In the genomic region with DNA sequence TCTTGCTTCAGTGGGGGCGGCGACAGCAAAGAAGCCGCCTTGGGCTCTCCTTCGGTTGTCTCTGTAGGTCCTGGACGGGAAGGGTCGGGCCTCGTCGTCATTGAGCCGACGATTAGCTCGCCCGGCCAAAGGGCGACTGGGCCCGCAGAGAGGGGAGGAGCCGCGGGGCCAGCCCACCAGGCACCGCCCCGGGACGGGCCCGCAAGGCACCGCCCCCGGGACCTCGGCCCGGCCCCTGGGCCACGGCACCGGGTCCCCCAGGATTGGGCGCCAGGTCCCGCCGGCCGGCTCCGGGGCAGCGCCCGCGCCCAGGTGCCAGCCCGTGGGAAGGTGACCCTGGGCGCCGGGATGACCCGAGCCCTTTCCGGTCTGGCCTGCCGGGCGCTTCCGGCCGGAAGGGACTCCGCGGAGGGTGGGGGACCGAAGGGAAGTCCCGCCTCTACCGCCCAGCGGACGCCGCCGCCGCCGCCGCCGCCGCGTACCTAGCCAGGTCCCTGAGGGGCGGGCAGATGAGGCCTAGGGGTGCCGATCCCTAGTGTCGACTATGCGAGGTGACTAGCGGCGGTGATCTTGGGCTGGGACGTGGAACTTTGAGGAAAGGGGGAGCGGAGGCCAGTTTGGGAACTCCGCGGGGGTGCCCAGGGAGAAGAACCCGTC, we compare ENCODE assay signal across 8 cellular contexts.
A peak's percentile ranks its signal among the peaks of the same experiment; 100 is the strongest.
DNase-seq lines count a peak whose midpoint lies in the region; ATAC-seq and TF ChIP-seq lines count a peak whose summit lies in the region.

A gene (minus strand): TSS at position 371 of the 657 bp plus-strand sequence. CDS start 524 bp downstream, outside the sequence.
A gene with protein sequence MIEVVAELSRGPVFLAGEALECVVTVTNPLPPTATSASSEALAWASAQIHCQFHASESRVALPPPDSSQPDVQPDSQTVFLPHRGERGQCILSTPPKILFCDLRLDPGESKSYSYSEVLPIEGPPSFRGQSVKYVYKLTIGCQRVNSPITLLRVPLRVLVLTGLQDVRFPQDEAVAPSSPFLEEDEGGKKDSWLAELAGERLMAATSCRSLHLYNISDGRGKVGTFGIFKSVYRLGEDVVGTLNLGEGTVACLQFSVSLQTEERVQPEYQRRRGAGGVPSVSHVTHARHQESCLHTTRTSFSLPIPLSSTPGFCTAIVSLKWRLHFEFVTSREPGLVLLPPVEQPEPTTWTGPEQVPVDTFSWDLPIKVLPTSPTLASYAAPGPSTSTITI (plus strand): TSS at position 430 of the 657 bp plus-strand sequence. CDS start 469 bp downstream, outside the sequence.

- no peaks in the 10 kb centered on the region for H3F3A ChIP-seq in OCI-LY1 (ENCODE audit: insufficient read depth, low read length)

- H2AFZ ChIP-seq in OCI-LY1 (ENCODE audit: low read length): no peak within 1 kb of the TSS

- H3K36me3 Mint-ChIP-seq in activated T-cell treated with anti-CD3 and anti-CD28 coated beads, Interleukin-2, amount 50 U/mL, for 24 hours (ENCODE audit: low read depth): peaks cover 83% of the 10 kb centered on the region

- H3K4me2 ChIP-seq in OCI-LY1 (ENCODE audit: low read length): peak within 1 kb of the TSS; percentile 79

- H3K79me2 ChIP-seq in OCI-LY1 (ENCODE audit: insufficient read depth, low read length): peaks cover 29% of the 10 kb centered on the region

- H3K4me3 Mint-ChIP-seq in activated T-cell treated with anti-CD3 and anti-CD28 coated beads, Interleukin-2, amount 50 U/mL, for 24 hours: peak within 1 kb of the TSS; percentile 91

- peaks cover 36% of the 10 kb centered on the region for H3K4me1 ChIP-seq in OCI-LY1 (ENCODE audit: insufficient read depth, low read length, severe bottlenecking)

- H3K27me3 Mint-ChIP-seq in activated T-cell treated with anti-CD3 and anti-CD28 coated beads, Interleukin-2, amount 50 U/mL, for 24 hours: no peaks in the 10 kb centered on the region

- H3K4me3 ChIP-seq in OCI-LY1 (ENCODE audit: low read depth, low read length, poor library complexity, severe bottlenecking): peak within 1 kb of the TSS; percentile 76

- no peaks in the 10 kb centered on the region for H3K27me3 ChIP-seq in OCI-LY1 (ENCODE audit: insufficient read depth, low read length)

- no peaks in the 10 kb centered on the region for H3K9me3 Mint-ChIP-seq in activated T-cell treated with anti-CD3 and anti-CD28 coated beads, Interleukin-2, amount 50 U/mL, for 24 hours

- no peaks in the 10 kb centered on the region for H3K9me2 ChIP-seq in OCI-LY1 (ENCODE audit: low read depth, low read length)

- TF ChIP-seq CTCF in OCI-LY1 (IDR thresholded peaks at IDR 0.05; ENCODE audit: low read length): no peak

- DNase-seq in CMK (ENCODE audit: low read depth) (peak; percentile 60), epithelial cell of prostate (ENCODE audit: low read depth, low spot score) (no peak), middle frontal gyrus (ENCODE audit: extremely low spot score, low spot score) (peak; percentile 53)
- DNase-seq in activated T-cell treated with anti-CD3 and anti-CD28 coated beads, Interleukin-2, amount 50 U/mL, for 24 hours: peak; percentile 86
- peak; percentile 36 to 58 (median 49) for DNase-seq in stimulated activated naive CD4-positive, alpha-beta T cell (lab: John Stamatoyannopoulos, UW)

- H3K9ac ChIP-seq in OCI-LY1 (ENCODE audit: low read length): peak within 1 kb of the TSS; percentile 75

- ATAC-seq in GM19455 (IDR thresholded peaks at IDR 0.05; ENCODE audit: unreplicated experiment) (peak; percentile 71), HG03565 (IDR thresholded peaks at IDR 0.05; ENCODE audit: unreplicated experiment) (peak; percentile 58)

- H3K36me3 ChIP-seq in OCI-LY1 (ENCODE audit: insufficient read depth, low read length): peaks cover 31% of the 10 kb centered on the region; the same call in 1 of the 2 replicates

- H3K27ac ChIP-seq in OCI-LY1 (ENCODE audit: low read depth, low read length, poor library complexity, severe bottlenecking) (peak within 1 kb of the TSS; percentile 53), epithelial cell of prostate (peak within 1 kb of the TSS; percentile 87)

- peaks cover 43% of the 10 kb centered on the region for H3K4me1 Mint-ChIP-seq in activated T-cell treated with anti-CD3 and anti-CD28 coated beads, Interleukin-2, amount 50 U/mL, for 24 hours (ENCODE audit: low read depth)

- H3K9me3 ChIP-seq in OCI-LY1 (ENCODE audit: low read length): no peaks in the 10 kb centered on the region

- peak within 1 kb of the TSS; percentile 93 for H3K27ac Mint-ChIP-seq in activated T-cell treated with anti-CD3 and anti-CD28 coated beads, Interleukin-2, amount 50 U/mL, for 24 hours

- H4K20me1 ChIP-seq in OCI-LY1 (ENCODE audit: insufficient read depth, low read length): no peaks in the 10 kb centered on the region
